ENCODE assay signal across 8 cellular contexts in the genomic region with DNA sequence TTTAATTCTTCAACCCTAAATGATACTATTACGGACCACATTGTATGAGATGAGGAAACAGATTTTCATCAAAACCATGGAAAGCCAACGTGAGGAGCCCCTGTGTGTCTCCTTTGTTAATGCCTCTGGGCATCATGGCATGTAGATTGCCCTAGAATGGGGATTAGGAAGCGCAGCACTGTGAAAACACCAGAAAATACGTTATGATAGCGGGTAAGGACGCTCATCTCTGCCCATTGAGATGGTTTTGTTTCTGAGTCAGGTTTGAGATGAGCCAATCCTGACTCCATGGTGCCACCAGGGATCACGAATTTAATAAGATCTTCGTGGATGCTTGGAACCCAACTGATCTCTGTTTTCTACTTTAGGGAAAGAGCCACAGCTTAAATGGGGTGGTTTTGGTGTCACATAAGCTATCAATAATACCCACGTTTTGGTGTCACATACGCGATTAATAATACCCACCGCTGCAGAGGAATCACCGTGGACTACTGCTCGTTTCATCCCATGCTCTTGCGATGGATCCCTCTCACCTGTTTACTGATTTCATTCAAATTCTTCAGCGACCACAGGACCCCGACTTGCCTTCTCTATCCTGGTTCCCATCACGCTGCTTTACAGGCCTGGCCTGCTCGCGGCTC.
DNase-seq lines count a peak whose midpoint lies in the region; ATAC-seq and TF ChIP-seq lines count a peak whose summit lies in the region.
"Not testable (repeated sequence)": the region's sequence is repeated elsewhere in the genome, so short reads cannot be mapped to it uniquely, and the experiment has no call there.

No MANE protein-coding gene starts in this region.

- not testable (repeated sequence) for H4K20me1 ChIP-seq in GM23248 (ENCODE audit: insufficient read depth); PC-3 (ENCODE audit: low read length); neural cell (ENCODE audit: insufficient read depth)

- CTCF ChIA-PET in PC-3 (lab: Charles Lee) = interaction anchor here (0.6 kb wide), 1 partner anchor 236 kb away, joined by 5 read pairs; no protein-coding TSS in a partner anchor

- H3K27me3 ChIP-seq in GM23248 (replicated peaks; ENCODE audit: insufficient read depth); PC-3 (ENCODE audit: low read length); esophagus (ENCODE audit: control insufficient read depth in 1 of 2, insufficient read depth in 2 of 2, low read length in 2 of 2); neural cell (ENCODE audit: insufficient read depth, low read depth, low read length): not testable (repeated sequence)

- H3K4me1 ChIP-seq in GM23248 (ENCODE audit: insufficient read depth) (peaks cover 20% of the 10 kb centered on the region), PC-3 (ENCODE audit: insufficient read depth, low read length) (peaks cover 14% of the 10 kb centered on the region)
- not testable (repeated sequence) for H3K4me1 ChIP-seq in esophagus (ENCODE audit: control insufficient read depth in 2 of 2, insufficient read depth in 2 of 2, low read length in 1 of 2)

- 39 to 42% methylated on average over 20 of the region's 20 CpGs for WGBS in GM23248 (ENCODE audit: low coverage in 1 of 2, low lambda C conversion rate in 2 of 2, missing lambda C conversion rate in 2 of 2), 2 experiments
- 49 to 59% methylated on average over 20 of the region's 20 CpGs for WGBS in esophagus, 2 donors

- DNase-seq in AG10803 (ENCODE audit: low read depth); GM23248; PC-3; astrocyte of the cerebellum (ENCODE audit: low read depth); substantia nigra (lab: John Stamatoyannopoulos, UW): not testable (repeated sequence)
- peak; percentile 0 for DNase-seq in iPS-NIHi11 (ENCODE audit: low spot score)

- H3K9ac ChIP-seq in GM23248 = peak overlapping the region; percentile 94
- peak overlapping the region; percentile 83 for H3K9ac ChIP-seq in PC-3 (ENCODE audit: low read length)
- peak overlapping the region; percentile 79 for H3K9ac ChIP-seq in neural cell (ENCODE audit: low read length)

- BruUV-seq in PC-3 (replicated peaks; lab: Mats Ljungman, UMichigan) = TSS peak; percentile 49

- H3K4me2 ChIP-seq in GM23248 (ENCODE audit: unreplicated experiment) = peak overlapping the region; percentile 78
- peak overlapping the region; percentile 88 for H3K4me2 ChIP-seq in PC-3 (ENCODE audit: low read length)
- H3K4me2 ChIP-seq in neural cell (ENCODE audit: low read length) = not testable (repeated sequence)

- H3K9me2 ChIP-seq in GM23248 (ENCODE audit: insufficient read depth); PC-3 (replicated peaks; ENCODE audit: low read length); neural cell (ENCODE audit: insufficient read depth, low read length): not testable (repeated sequence)

- TF ChIP-seq EP300 in neural cell (conservative IDR thresholded peaks at IDR 0.05; ENCODE audit: poor library complexity, severe bottlenecking) = not testable (repeated sequence)

- H3K9me3 ChIP-seq in GM23248 (ENCODE audit: low read depth); PC-3 (ENCODE audit: low read length); esophagus (ENCODE audit: control insufficient read depth in 2 of 2, insufficient read depth in 1 of 2, low read depth in 1 of 2, low read length in 1 of 2); neural cell (ENCODE audit: low read length): not testable (repeated sequence)

- not testable (repeated sequence) for TF ChIP-seq CTCF in AG10803 (conservative IDR thresholded peaks at IDR 0.05; ENCODE audit: low read length); PC-3 (conservative IDR thresholded peaks at IDR 0.05; ENCODE audit: low read depth, low read length); astrocyte of the cerebellum (IDR thresholded peaks at IDR 0.05; ENCODE audit: low read depth, low read length, missing control alignments); neural cell (IDR thresholded peaks at IDR 0.05; ENCODE audit: poor library complexity, severe bottlenecking)

- H3K27ac ChIP-seq in GM23248 (peak overlapping the region; percentile 88), PC-3 (ENCODE audit: low read length) (peak overlapping the region; percentile 52), esophagus (ENCODE audit: low read depth in 2 of 2, low read length in 1 of 2) (peak overlapping the region; percentile 92 to 99), neural cell (ENCODE audit: low read length) (peak overlapping the region; percentile 82), substantia nigra (ENCODE audit: low read depth, low read length, poor library complexity, severe bottlenecking) (peak overlapping the region; percentile 98)

- not testable (repeated sequence) for TF ChIP-seq RAD21 in neural cell (conservative IDR thresholded peaks at IDR 0.05)

- H3K36me3 ChIP-seq in GM23248 (ENCODE audit: low read depth); PC-3 (ENCODE audit: low read depth, low read length); esophagus (ENCODE audit: control insufficient read depth in 2 of 2, insufficient read depth in 2 of 2, low read length in 1 of 2); neural cell (ENCODE audit: insufficient read depth, low read length): not testable (repeated sequence)

- not testable (repeated sequence) for H3F3A ChIP-seq in GM23248 (ENCODE audit: insufficient read depth); PC-3 (ENCODE audit: low read length, unreplicated experiment); neural cell (ENCODE audit: insufficient read depth, low read length, poor library complexity, severe bottlenecking)

- POLR2A ChIA-PET in PC-3 (lab: Charles Lee; ENCODE audit: unreplicated experiment) = interaction anchor here (0.5 kb wide), 1 partner anchor 200 kb away, joined by 3 read pairs; no protein-coding TSS in a partner anchor

- H2AFZ ChIP-seq in GM23248 (peak overlapping the region; percentile 93), PC-3 (ENCODE audit: low read length) (peak overlapping the region; percentile 97), neural cell (ENCODE audit: low read depth, low read length) (peak overlapping the region; percentile 88)

- in situ Hi-C loops in GM23248 (cut with MboI); astrocyte of the cerebellum (cut with HindIII; ENCODE audit: low sequenced_read_pairs): not testable (repeated sequence)

- intact Hi-C loops in PC-3 (cut with micrococcal nuclease) = not testable (repeated sequence)

- not testable (repeated sequence) for ATAC-seq in PC-3

- H3K4me3 ChIP-seq in AG10803 (ENCODE audit: low read length) (peak overlapping the region; percentile 94), GM23248 (peak overlapping the region; percentile 99), PC-3 (ENCODE audit: low read length) (peak overlapping the region; percentile 92), astrocyte of the cerebellum (ENCODE audit: low read depth, low read length) (peak overlapping the region; percentile 68), esophagus (ENCODE audit: low read depth in 1 of 2, low read length in 2 of 2) (peak overlapping the region; percentile 56 to 66), neural cell (ENCODE audit: low read length) (peak overlapping the region; percentile 74)

- H3K79me2 ChIP-seq in GM23248 (ENCODE audit: insufficient read depth) = peaks cover 33% of the 10 kb centered on the region
- peaks cover 12% of the 10 kb centered on the region for H3K79me2 ChIP-seq in PC-3 (ENCODE audit: low read length)
- H3K79me2 ChIP-seq in neural cell (replicated peaks; ENCODE audit: insufficient read depth, low read length) = not testable (repeated sequence)
